ENCODE assay signal across 27 cellular contexts in the genomic region with DNA sequence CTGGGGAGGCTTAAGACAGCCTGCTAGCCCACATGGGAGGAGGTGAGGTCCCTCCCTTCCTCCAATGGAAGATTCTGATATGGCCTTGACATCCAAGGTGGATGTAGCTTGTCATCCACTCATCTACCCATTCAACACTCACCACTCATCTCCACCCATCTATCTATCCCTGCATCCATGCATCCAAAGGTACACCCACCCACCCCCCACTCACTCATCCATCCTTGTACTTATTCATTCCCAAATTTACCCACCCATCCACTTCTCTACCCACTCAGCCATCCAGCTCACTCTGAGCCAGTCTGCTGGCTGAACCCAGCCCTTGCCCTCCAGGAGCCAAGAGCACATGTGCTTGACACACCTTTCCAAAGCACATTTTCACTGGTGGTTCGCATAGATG.
"Had no signal": no experiment of that assay in that cellular context is flagged by ENCODE, and none has a peak within 500 bp of the region (broad histone marks: within the 10 kb centered on the region; RNA-seq: fewer than 3 reads in every experiment).

No MANE protein-coding gene starts in this region.

- H3K9me3 ChIP-seq: left lung, lower lobe of right lung, psoas muscle, right lobe of liver, tibial nerve, vagina had no signal

- H3K36me3 ChIP-seq: left lung, lower lobe of right lung, right lobe of liver, tibial nerve, vagina had no signal

- H3K27me3 Mint-ChIP-seq: stimulated activated memory B cell treated with anti-CD40 and anti-IgM and Interleukin-4, amounts not matched to agents 10 μg/mL and 1 μg/mL and 100 μg/mL, for 72 hours; stimulated activated naive CD8-positive, alpha-beta T cell treated with anti-CD3 and anti-CD28 coated beads, Interleukin-15, amount 100 ng/mL, for 72 hours had no signal

- H3K4me2 ChIP-seq: smooth muscle cell had no signal

- H3K79me2 ChIP-seq: parathyroid adenoma had no signal

- H3K9me3 Mint-ChIP-seq: immature natural killer cell; naive thymus-derived CD8-positive, alpha-beta T cell; nephron; stimulated activated memory B cell treated with anti-CD40 and anti-IgM and Interleukin-4, amounts not matched to agents 10 μg/mL and 1 μg/mL and 100 μg/mL, for 72 hours had no signal

- DNase-seq: hypothalamus; immature natural killer cell; kidney; left colon; left lung; lower lobe of right lung; mammary epithelial cell; mesenchymal stem cell; naive thymus-derived CD8-positive, alpha-beta T cell; nucleus accumbens; psoas muscle; right lobe of liver; stimulated activated CD4-positive, alpha-beta T cell treated with anti-CD3 and anti-CD28 coated beads, Interleukin-1b, Interleukin-23, amount 100 ng/mL, for 48 hours; stimulated activated CD4-positive, alpha-beta T cell treated with anti-CD3 and anti-CD28 coated beads, Interleukin-2, amount 100 ng/mL, for 48 hours; stimulated activated CD4-positive, alpha-beta T cell treated with anti-CD3 and anti-CD28 coated beads, Interleukin-4, amount 100 ng/mL, for 4 hours; stimulated activated CD8-positive, alpha-beta memory T cell treated with anti-CD3 and anti-CD28 coated beads, Interleukin-4, amount 100 ng/mL, for 48 hours; stimulated activated naive CD4-positive, alpha-beta T cell treated with Interleukin-2 at 50 U/mL for 16 hours; stimulated activated naive CD8-positive, alpha-beta T cell treated with anti-CD3 and anti-CD28 coated beads, Interleukin-15, amount 100 ng/mL, for 72 hours; substantia nigra had no signal

- H3K4me1 ChIP-seq: left lung, lower lobe of right lung, parathyroid adenoma, psoas muscle, right lobe of liver, tibial nerve, vagina had no signal

- H3K4me1 Mint-ChIP-seq: immature natural killer cell; naive thymus-derived CD8-positive, alpha-beta T cell; stimulated activated memory B cell treated with anti-CD40 and anti-IgM and Interleukin-4, amounts not matched to agents 10 μg/mL and 1 μg/mL and 100 μg/mL, for 72 hours; stimulated activated naive CD8-positive, alpha-beta T cell treated with anti-CD3 and anti-CD28 coated beads, Interleukin-15, amount 100 ng/mL, for 72 hours had no signal

- H3K4me3 ChIP-seq: left lung, lower lobe of right lung, psoas muscle, right lobe of liver, smooth muscle cell, tibial nerve, vagina had no signal

- ATAC-seq: left colon; left lung; lower lobe of right lung; naive thymus-derived CD8-positive, alpha-beta T cell; psoas muscle; right lobe of liver; stimulated activated memory B cell treated with anti-CD40 and anti-IgM and Interleukin-4, amounts not matched to agents 10 μg/mL and 1 μg/mL and 100 μg/mL, for 72 hours; stimulated activated naive CD8-positive, alpha-beta T cell treated with anti-CD3 and anti-CD28 coated beads, Interleukin-15, amount 100 ng/mL, for 72 hours had no signal

- H3K4me3 Mint-ChIP-seq: immature natural killer cell; naive thymus-derived CD8-positive, alpha-beta T cell; nephron; neural crest cell; stimulated activated memory B cell treated with anti-CD40 and anti-IgM and Interleukin-4, amounts not matched to agents 10 μg/mL and 1 μg/mL and 100 μg/mL, for 72 hours; stimulated activated naive CD8-positive, alpha-beta T cell treated with anti-CD3 and anti-CD28 coated beads, Interleukin-15, amount 100 ng/mL, for 72 hours; type B pancreatic cell had no signal

- H3K36me3 Mint-ChIP-seq: immature natural killer cell; naive thymus-derived CD8-positive, alpha-beta T cell; stimulated activated memory B cell treated with anti-CD40 and anti-IgM and Interleukin-4, amounts not matched to agents 10 μg/mL and 1 μg/mL and 100 μg/mL, for 72 hours; type B pancreatic cell had no signal

- H2AFZ ChIP-seq: parathyroid adenoma had no signal

- H3K27me3 ChIP-seq: left lung, right lobe of liver, tibial nerve, vagina had no signal

- H3K27ac ChIP-seq: left lung, lower lobe of right lung, parathyroid adenoma, psoas muscle, right lobe of liver, tibial nerve, vagina had no signal

- H3K9ac ChIP-seq: parathyroid adenoma had no signal

- H3K27ac Mint-ChIP-seq: immature natural killer cell; naive thymus-derived CD8-positive, alpha-beta T cell; nephron; stimulated activated memory B cell treated with anti-CD40 and anti-IgM and Interleukin-4, amounts not matched to agents 10 μg/mL and 1 μg/mL and 100 μg/mL, for 72 hours; stimulated activated naive CD8-positive, alpha-beta T cell treated with anti-CD3 and anti-CD28 coated beads, Interleukin-15, amount 100 ng/mL, for 72 hours; type B pancreatic cell had no signal
